Comparison of ENCODE assay signal across 28 cellular contexts in the genomic region with DNA sequence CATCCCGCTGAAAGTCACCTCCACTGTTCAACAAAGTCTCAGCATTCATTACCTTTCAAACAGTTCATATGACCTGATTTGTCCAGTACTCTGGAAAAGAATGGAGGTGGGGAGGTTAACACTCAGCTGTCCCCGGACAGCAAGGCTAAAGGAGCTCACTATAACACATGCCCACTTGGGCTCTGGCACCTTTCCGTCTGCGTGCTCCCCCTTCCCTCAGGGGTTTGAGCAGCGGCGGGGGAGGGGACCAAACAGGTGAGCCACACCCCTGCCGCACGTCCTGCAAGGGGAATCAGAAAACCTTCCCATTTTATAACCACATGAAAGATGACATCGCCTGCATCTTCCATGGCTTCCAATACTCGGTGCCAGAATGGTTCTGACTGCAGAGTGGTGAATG.
"Had no signal": no experiment of that assay in that cellular context is flagged by ENCODE, and none has a peak within 500 bp of the region (broad histone marks: within the 10 kb centered on the region; RNA-seq: fewer than 3 reads in every experiment).

No MANE protein-coding gene starts in this region.

- ATAC-seq: effector memory CD8-positive, alpha-beta T cell; esophagus mucosa; gastrocnemius medialis; heart right ventricle; left cardiac atrium; left lung; left ventricle myocardium superior; lower lobe of right lung; mucosa of descending colon had no signal

- H3K4me3 ChIP-seq: colonic mucosa, esophagus squamous epithelium, gastrocnemius medialis, heart right ventricle, left lung, lower lobe of right lung, mucosa of descending colon had no signal

- DNase-seq: colonic mucosa; cortex of kidney; effector CD8-positive, alpha-beta T cell; effector memory CD8-positive, alpha-beta T cell; endodermal cell; erythroblast; esophagus squamous epithelium; foreskin fibroblast; foreskin melanocyte; gastrocnemius medialis; glutamatergic neuron; head of caudate nucleus; heart right ventricle; hippocampal formation; left cardiac atrium; left lung; left ventricle myocardium superior; lower lobe of right lung; mesenchymal stem cell; mucosa of descending colon; naive B cell had no signal

- H3K4me1 ChIP-seq: colonic mucosa, esophagus squamous epithelium, gastrocnemius medialis, heart right ventricle, left lung, lower lobe of right lung had no signal

- H3K4me1 Mint-ChIP-seq: endodermal cell, mesothelial cell of epicardium, naive B cell had no signal

- H3K27me3 ChIP-seq: colonic mucosa, esophagus squamous epithelium, gastrocnemius medialis, heart right ventricle, left lung had no signal

- H3K9me3 Mint-ChIP-seq: effector memory CD8-positive, alpha-beta T cell; endodermal cell had no signal

- H3K27ac Mint-ChIP-seq: dendritic cell treated with granulocyte-macrophage colony-stimulating factor and Interleukin-4, amounts not matched to agents 40 ng/mL and 50 ng/mL, for 4 days; effector memory CD8-positive, alpha-beta T cell; endodermal cell; mesothelial cell of epicardium; naive B cell had no signal

- H3K27ac ChIP-seq: colonic mucosa, epithelial cell of prostate, esophagus squamous epithelium, gastrocnemius medialis, heart right ventricle, left lung, lower lobe of right lung had no signal

- H3K9me3 ChIP-seq: colonic mucosa, esophagus squamous epithelium, gastrocnemius medialis, heart right ventricle, lower lobe of right lung, mucosa of descending colon had no signal

- FAIRE-seq: endometrium, islet of Langerhans, keratinocyte had no signal

- H3K36me3 ChIP-seq: colonic mucosa, esophagus squamous epithelium, gastrocnemius medialis, heart right ventricle, left lung, lower lobe of right lung had no signal

- H3K4me3 Mint-ChIP-seq: dendritic cell treated with granulocyte-macrophage colony-stimulating factor and Interleukin-4, amounts not matched to agents 40 ng/mL and 50 ng/mL, for 4 days; effector memory CD8-positive, alpha-beta T cell; endodermal cell; mesothelial cell of epicardium; naive B cell had no signal

- H3K36me3 Mint-ChIP-seq: naive B cell had no signal
